12 cellular contexts compared by ENCODE assay signal in the genomic region with DNA sequence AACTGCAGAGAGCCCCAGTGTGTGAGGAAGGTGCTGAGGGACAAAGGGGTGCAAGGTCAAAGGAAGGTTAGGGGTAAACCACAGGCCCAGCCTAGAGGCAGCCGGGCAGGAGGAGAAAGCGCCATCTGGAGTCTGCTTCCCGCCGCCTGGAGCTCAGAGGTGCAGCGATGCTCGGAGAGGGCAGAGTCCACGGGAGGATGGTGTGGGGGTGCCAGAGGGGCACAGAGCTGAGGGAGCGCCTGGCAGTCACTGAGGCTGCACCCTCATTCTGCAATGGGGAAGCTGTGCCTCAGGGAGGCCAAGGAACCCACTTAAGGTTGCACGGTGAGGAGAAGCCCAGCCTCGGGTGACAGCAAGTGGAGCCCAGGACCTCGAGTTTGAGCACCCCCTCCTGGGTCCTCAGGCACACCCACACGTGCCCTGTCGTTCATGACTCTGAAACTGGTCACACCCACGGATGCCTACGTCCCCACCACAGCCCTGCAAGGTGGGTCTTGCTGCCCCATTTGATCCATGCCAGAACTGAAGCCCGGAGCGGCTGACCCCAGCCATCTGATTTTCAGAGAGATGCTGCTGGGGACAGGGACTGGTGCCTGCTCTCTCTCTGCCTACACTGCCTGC. TPM values are rescaled to one million over a fixed set of nuclear protein-coding genes. Genes with fewer than 3 reads are reported as not detected.
DNase-seq lines count a peak whose midpoint lies in the region; ATAC-seq and TF ChIP-seq lines count a peak whose summit lies in the region.
"Had no signal": no experiment of that assay in that cellular context is flagged by ENCODE, and none has a peak within 500 bp of the region (broad histone marks: within the 10 kb centered on the region; RNA-seq: fewer than 3 reads in every experiment).

No MANE protein-coding gene starts in this region.

- 53 to 59% methylated on average over 16 to 17 of the region's 17 CpGs for WGBS in esophagus, 2 donors
- WGBS in aorta, 2 donors, result 66% methylated on average over 17 of the region's 17 CpGs
- 73% methylated on average over 13 of the region's 17 CpGs for WGBS in mammary epithelial cell (ENCODE audit: low coverage, missing lambda C conversion rate)

- no peak overlapping the region for H3K9ac ChIP-seq in mammary epithelial cell (ENCODE audit: insufficient read depth, low read length)

- H3K4me1 Mint-ChIP-seq in stimulated activated naive CD8-positive, alpha-beta T cell treated with anti-CD3 and anti-CD28 coated beads, Interleukin-15, Interleukin-2, amounts not matched to agents 100 ng/mL and 50 ng/mL, for 24 hours (ENCODE audit: low read depth), result peaks cover 78% of the 10 kb centered on the region
- H3K4me1 Mint-ChIP-seq in activated CD8-positive, alpha-beta T cell treated with anti-CD3 and anti-CD28 coated beads, Interleukin-2, amount 10 ng/mL, durations not matched to agents 7 days and 5 days (ENCODE audit: low read depth), result peaks cover 65% of the 10 kb centered on the region

- dilution Hi-C loops in mammary epithelial cell (cut with HindIII; ENCODE audit: low sequenced_read_pairs), result no loop called here

- peak overlapping the region; percentile 99 for H3K27ac Mint-ChIP-seq in stimulated activated naive CD8-positive, alpha-beta T cell treated with anti-CD3 and anti-CD28 coated beads, Interleukin-15, Interleukin-2, amounts not matched to agents 100 ng/mL and 50 ng/mL, for 24 hours
- peak overlapping the region; percentile 99 for H3K27ac Mint-ChIP-seq in activated CD8-positive, alpha-beta T cell treated with anti-CD3 and anti-CD28 coated beads, Interleukin-2, amount 10 ng/mL, durations not matched to agents 7 days and 5 days

- POLR2A ChIA-PET in activated CD8-positive, alpha-beta T cell treated with anti-CD3 and anti-CD28 coated beads, Interleukin-2, amount 10 ng/mL, durations not matched to agents 7 days and 5 days (lab: Charles Lee), result interaction anchor here (0.9 to 6.3 kb wide), 12 partner anchors 8 to 288 kb away, joined by 3 to 100 read pairs (median 20); no protein-coding TSS in a partner anchor

- H3K4me2 ChIP-seq in mammary epithelial cell (ENCODE audit: insufficient read depth, low read depth, low read length), result no peak overlapping the region

- H3K27me3 ChIP-seq in esophagus (ENCODE audit: control insufficient read depth in 1 of 2, insufficient read depth in 2 of 2, low read length in 2 of 2), result no peaks in the 10 kb centered on the region
- no peaks in the 10 kb centered on the region for H3K27me3 ChIP-seq in aorta (ENCODE audit: control insufficient read depth in 1 of 2, insufficient read depth in 2 of 2, low read length in 1 of 2)
- no peaks in the 10 kb centered on the region for H3K27me3 ChIP-seq in mammary epithelial cell (ENCODE audit: insufficient read depth, low read length)
- H3K27me3 ChIP-seq: breast epithelium had no signal

- BruUV-seq in mammary epithelial cell (replicated peaks; lab: Mats Ljungman, UMichigan), result no TSS peak

- peaks cover 4% of the 10 kb centered on the region for H3K9me3 Mint-ChIP-seq in stimulated activated naive CD8-positive, alpha-beta T cell treated with anti-CD3 and anti-CD28 coated beads, Interleukin-15, Interleukin-2, amounts not matched to agents 100 ng/mL and 50 ng/mL, for 24 hours
- H3K9me3 Mint-ChIP-seq in activated CD8-positive, alpha-beta T cell treated with anti-CD3 and anti-CD28 coated beads, Interleukin-2, amount 10 ng/mL, durations not matched to agents 7 days and 5 days (ENCODE audit: insufficient read depth), result peaks cover 6% of the 10 kb centered on the region

- H3K36me3 ChIP-seq in esophagus (ENCODE audit: control insufficient read depth in 2 of 2, insufficient read depth in 2 of 2, low read length in 1 of 2), result no peaks in the 10 kb centered on the region
- H3K36me3 ChIP-seq in aorta (ENCODE audit: control insufficient read depth in 1 of 2, insufficient read depth in 2 of 2, low read length in 1 of 2), result no peaks in the 10 kb centered on the region
- no peaks in the 10 kb centered on the region for H3K36me3 ChIP-seq in mammary epithelial cell (ENCODE audit: insufficient read depth, low read length)
- H3K36me3 ChIP-seq: breast epithelium had no signal

- CTCF ChIA-PET in activated CD8-positive, alpha-beta T cell treated with anti-CD3 and anti-CD28 coated beads, Interleukin-2, amount 10 ng/mL, durations not matched to agents 7 days and 5 days (lab: Charles Lee), result interaction anchor here (1.0 to 7.3 kb wide), 15 partner anchors 9 to 97 kb away, joined by 3 to 132 read pairs (median 4); partner anchors contain the start of gene KCTD17
- CTCF ChIA-PET in mammary epithelial cell (lab: Charles Lee; ENCODE audit: low non-redundant PET), result no interaction called here

- DNase-seq in stimulated activated naive CD8-positive, alpha-beta T cell treated with anti-CD3 and anti-CD28 coated beads, Interleukin-15, Interleukin-2, amounts not matched to agents 100 U/mL and 50 U/mL, for 24 hours, result no peak
- peak; percentile 54 for DNase-seq in activated CD8-positive, alpha-beta T cell treated with anti-CD3 and anti-CD28 coated beads, Interleukin-2, amount 10 ng/mL, durations not matched to agents 7 days and 5 days
- DNase-seq in aorta (no peak), mammary epithelial cell (no peak)
- DNase-seq: activated CD4-positive, CD25-positive, alpha-beta regulatory T cell treated with anti-CD3 and anti-CD28 coated beads, Interleukin-2, amount 50 U/mL, for 72 hours; kidney glomerular epithelial cell had no signal

- H3K36me3 Mint-ChIP-seq in stimulated activated naive CD8-positive, alpha-beta T cell treated with anti-CD3 and anti-CD28 coated beads, Interleukin-15, Interleukin-2, amounts not matched to agents 100 ng/mL and 50 ng/mL, for 24 hours (ENCODE audit: low read depth), result peaks cover 23% of the 10 kb centered on the region
- peaks cover 74% of the 10 kb centered on the region for H3K36me3 Mint-ChIP-seq in activated CD8-positive, alpha-beta T cell treated with anti-CD3 and anti-CD28 coated beads, Interleukin-2, amount 10 ng/mL, durations not matched to agents 7 days and 5 days (ENCODE audit: low read depth)

- no peak for TF ChIP-seq CTCF in mammary epithelial cell (conservative IDR thresholded peaks at IDR 0.05 in 1 of 2, IDR thresholded peaks at IDR 0.05 in 1 of 2; ENCODE audit: extremely low read depth in 1 of 2, insufficient read depth in 1 of 2, low read depth in 1 of 2, low read length in 2 of 2)

- no peaks in the 10 kb centered on the region for H3K79me2 ChIP-seq in mammary epithelial cell (ENCODE audit: insufficient read depth, low read length)

- H3K4me3 Mint-ChIP-seq in stimulated activated naive CD8-positive, alpha-beta T cell treated with anti-CD3 and anti-CD28 coated beads, Interleukin-15, Interleukin-2, amounts not matched to agents 100 ng/mL and 50 ng/mL, for 24 hours, result peak overlapping the region; percentile 84
- peak overlapping the region; percentile 84 for H3K4me3 Mint-ChIP-seq in activated CD8-positive, alpha-beta T cell treated with anti-CD3 and anti-CD28 coated beads, Interleukin-2, amount 10 ng/mL, durations not matched to agents 7 days and 5 days

- H3K4me3 ChIP-seq in esophagus (ENCODE audit: low read depth in 1 of 2, low read length in 2 of 2) (peak overlapping the region; percentile 5 to 13), aorta (ENCODE audit: low read length in 2 of 2) (no peak overlapping the region), mammary epithelial cell (replicated peaks in 1 of 3; ENCODE audit: insufficient read depth in 1 of 3, low read depth in 2 of 3, low read length in 3 of 3) (no peak overlapping the region)

- H3K9me3 ChIP-seq in esophagus (ENCODE audit: control insufficient read depth in 2 of 2, insufficient read depth in 1 of 2, low read depth in 1 of 2, low read length in 1 of 2) (peaks cover 0 to 2% of the 10 kb centered on the region in 2 donors), aorta (ENCODE audit: control insufficient read depth, low read length) (no peaks in the 10 kb centered on the region), mammary epithelial cell (replicated peaks; ENCODE audit: insufficient read depth, low read length) (no peaks in the 10 kb centered on the region)

- no peak overlapping the region for H2AFZ ChIP-seq in mammary epithelial cell (ENCODE audit: low read depth, low read length)

- peaks cover 3 to 15% of the 10 kb centered on the region in 2 donors for H3K4me1 ChIP-seq in esophagus (ENCODE audit: control insufficient read depth in 2 of 2, insufficient read depth in 2 of 2, low read length in 1 of 2)
- H3K4me1 ChIP-seq in aorta (ENCODE audit: control insufficient read depth in 1 of 2, insufficient read depth in 2 of 2, low read length in 2 of 2), result no peaks in the 10 kb centered on the region
- peaks cover 13% of the 10 kb centered on the region for H3K4me1 ChIP-seq in mammary epithelial cell (ENCODE audit: insufficient read depth, low read length)
- H3K4me1 ChIP-seq: breast epithelium had no signal

- ATAC-seq in stimulated activated naive CD8-positive, alpha-beta T cell treated with anti-CD3 and anti-CD28 coated beads, Interleukin-15, Interleukin-2, amounts not matched to agents 100 U/mL and 50 U/mL, for 24 hours, result no peak
- ATAC-seq in activated CD8-positive, alpha-beta T cell treated with anti-CD3 and anti-CD28 coated beads, Interleukin-2, amount 10 ng/mL, durations not matched to agents 7 days and 5 days, result peak; percentile 11
- ATAC-seq in aorta (ENCODE audit: low FRiP score) (peak; percentile 10), HG03354 (IDR thresholded peaks at IDR 0.05; ENCODE audit: poor library complexity, severe bottlenecking, unreplicated experiment) (no peak), HG03135 (IDR thresholded peaks at IDR 0.05; ENCODE audit: unreplicated experiment) (no peak)

- H3K27ac ChIP-seq in esophagus (ENCODE audit: low read depth in 2 of 2, low read length in 1 of 2), result no peak overlapping the region
- H3K27ac ChIP-seq in aorta (ENCODE audit: low read depth in 1 of 2, low read length in 2 of 2), result no peak overlapping the region
- no peak overlapping the region for H3K27ac ChIP-seq in mammary epithelial cell (ENCODE audit: insufficient read depth, low read depth, low read length)
- H3K27ac ChIP-seq: breast epithelium had no signal

- intact Hi-C loops in aorta (cut with DNase I), result no loop called here
- intact Hi-C loops in mammary epithelial cell (cut with micrococcal nuclease), result no loop called here

- no peaks in the 10 kb centered on the region for H4K20me1 ChIP-seq in mammary epithelial cell (ENCODE audit: insufficient read depth, low read length)

- H3K27me3 Mint-ChIP-seq in stimulated activated naive CD8-positive, alpha-beta T cell treated with anti-CD3 and anti-CD28 coated beads, Interleukin-15, Interleukin-2, amounts not matched to agents 100 ng/mL and 50 ng/mL, for 24 hours, result no peaks in the 10 kb centered on the region
- H3K27me3 Mint-ChIP-seq in activated CD8-positive, alpha-beta T cell treated with anti-CD3 and anti-CD28 coated beads, Interleukin-2, amount 10 ng/mL, durations not matched to agents 7 days and 5 days (ENCODE audit: low read depth), result no peaks in the 10 kb centered on the region

- in situ Hi-C loops in mammary epithelial cell (cut with MboI; ENCODE audit: low sequenced_read_pairs in 2 of 2), result no loop called here

RNA-seq across cellular contexts. Expression of gene IL2RB, which starts 1.6 kb away (rescaled TPM):
- total RNA-seq in activated CD8-positive, alpha-beta T cell treated with anti-CD3 and anti-CD28 coated beads, Interleukin-2, amount 10 ng/mL, durations not matched to agents 7 days and 5 days, result 100 to 1,000 TPM; 202 to 213 TPM
- polyA plus RNA-seq in esophagus (1 to 10 TPM in 1 of 2 donors, under 1 TPM in 1; 0.65 to 1.2 TPM), aorta (1 to 10 TPM in 1 of 2 donors, under 1 TPM in 1; 0.23 to 1.3 TPM), mammary epithelial cell (0.05 TPM)
- total RNA-seq in aorta (1 to 10 TPM; 2.0 to 4.5 TPM), mammary epithelial cell (under 1 TPM; 0.40 to 0.50 TPM)
- polyA minus RNA-seq in mammary epithelial cell, result not detected

RNA-seq across cellular contexts. Expression of gene TMPRSS6, which starts 38.6 kb away (rescaled TPM):
- 1 to 10 TPM; 1.1 TPM for total RNA-seq in activated CD8-positive, alpha-beta T cell treated with anti-CD3 and anti-CD28 coated beads, Interleukin-2, amount 10 ng/mL, durations not matched to agents 7 days and 5 days
- under 1 TPM; 0.04 to 0.05 TPM for polyA plus RNA-seq in esophagus
- not detected for total RNA-seq in aorta
- not detected for polyA plus RNA-seq in aorta
- total RNA-seq in mammary epithelial cell, result not detected
- not detected for polyA plus RNA-seq in mammary epithelial cell
- polyA minus RNA-seq in mammary epithelial cell, result not detected
- total RNA-seq: omental fat pad had no signal

RNA-seq across cellular contexts. Expression of gene C1QTNF6, which starts 39.9 kb away (rescaled TPM):
- total RNA-seq in activated CD8-positive, alpha-beta T cell treated with anti-CD3 and anti-CD28 coated beads, Interleukin-2, amount 10 ng/mL, durations not matched to agents 7 days and 5 days, result 1 to 10 TPM; 6.1 to 6.2 TPM
- 1 to 10 TPM; 1.3 to 4.9 TPM for polyA plus RNA-seq in esophagus
- total RNA-seq in aorta, result 1 to 10 TPM; 2.4 to 7.0 TPM
- polyA plus RNA-seq in aorta, result 10 to 100 TPM in 1 of 2 donors, 1 to 10 TPM in 1; 3.1 to 11.9 TPM
- total RNA-seq in mammary epithelial cell, result 1 to 10 TPM; 3.3 to 3.7 TPM
- polyA plus RNA-seq in mammary epithelial cell, result 3.1 TPM
- 4.7 TPM for polyA minus RNA-seq in mammary epithelial cell

Comparison
In these comparisons a context has a peak if more than half of its experiments do, and no peak if none do; other contexts are left out.
1. ATAC-seq: peak in activated CD8-positive, alpha-beta T cell treated with anti-CD3 and anti-CD28 coated beads, Interleukin-2, amount 10 ng/mL, durations not matched to agents 7 days and 5 days (single experiment) and aorta (single experiment); none in stimulated activated naive CD8-positive, alpha-beta T cell treated with anti-CD3 and anti-CD28 coated beads, Interleukin-15, Interleukin-2, amounts not matched to agents 100 U/mL and 50 U/mL, for 24 hours (single experiment), HG03354 (single experiment) and HG03135 (single experiment).
2. H3K4me3 ChIP-seq: peak in esophagus (2 of 2); none in aorta (0 of 2) and mammary epithelial cell (0 of 3).
3. RNA of gene IL2RB, which starts 1.6 kb away (total RNA-seq): 202 to 213 TPM in activated CD8-positive, alpha-beta T cell treated with anti-CD3 and anti-CD28 coated beads, Interleukin-2, amount 10 ng/mL, durations not matched to agents 7 days and 5 days; 2.0 to 4.5 TPM in aorta and 0.40 to 0.50 TPM in mammary epithelial cell; every median in the first group is over 10 times any median in the second.